Comparison of ENCODE assay signal across 22 cellular contexts in the genomic region with DNA sequence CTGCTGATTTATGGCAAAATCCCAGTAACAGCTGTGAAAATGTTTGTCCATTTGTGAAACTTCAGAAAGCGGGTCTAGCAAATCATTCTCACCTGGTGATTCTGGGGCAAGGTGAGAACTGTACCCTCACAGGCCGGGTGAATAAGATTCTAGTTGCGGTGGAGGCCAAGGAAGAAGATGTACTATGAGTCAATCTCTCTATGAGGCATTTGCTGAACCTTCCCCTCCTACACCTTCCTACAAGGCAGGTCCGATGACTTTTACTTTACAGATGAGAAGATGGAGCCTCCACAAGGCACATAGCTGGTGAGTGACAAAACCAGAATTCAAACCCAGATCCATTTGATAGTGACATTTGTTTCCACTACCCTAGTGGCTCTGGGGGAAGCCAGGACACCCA.
DNase-seq lines count a peak whose midpoint lies in the region; ATAC-seq lines count a peak whose summit lies in the region.
"Had no signal": no experiment of that assay in that cellular context is flagged by ENCODE, and none has a peak within 500 bp of the region (broad histone marks: within the 10 kb centered on the region; RNA-seq: fewer than 3 reads in every experiment).

No MANE protein-coding gene starts in this region.

- no peak for DNase-seq in activated naive CD8-positive, alpha-beta T cell treated with anti-CD3 and anti-CD28 coated beads for 36 hours
- peak; percentile 41 to 48 for DNase-seq in activated T-cell treated with anti-CD3 and anti-CD28 coated beads, Interleukin-2, amount 50 U/mL, for 72 hours
- DNase-seq in memory B cell (ENCODE audit: low spot score in 2 of 2) = no peak
- DNase-seq in SKM-1 (lab: John Stamatoyannopoulos, UW; ENCODE audit: unreplicated experiment) = no peak
- DNase-seq in NCI-H1092 (lab: John Stamatoyannopoulos, UW) = no peak
- no peak for DNase-seq in SJCRH30
- DNase-seq: anterior cingulate cortex; caudate nucleus; CD8-positive, alpha-beta memory T cell; hypothalamus; lower lobe of right lung; NCI-H1105; NCI-H2107; NCI-H510A; NK-92 treated with Interleukin-12 subunit alpha and Interleukin-12 subunit beta, amount 100 ng/mL, for 24 hours; retina; upper lobe of right lung had no signal

- no peaks in the 10 kb centered on the region for H3K27me3 Mint-ChIP-seq in activated naive CD8-positive, alpha-beta T cell
- H3K27me3 Mint-ChIP-seq in activated naive CD8-positive, alpha-beta T cell treated with anti-CD3 and anti-CD28 coated beads for 36 hours = no peaks in the 10 kb centered on the region
- H3K27me3 Mint-ChIP-seq in activated T-cell treated with anti-CD3 and anti-CD28 coated beads, Interleukin-2, amount 50 U/mL, for 72 hours (ENCODE audit: low read depth) = no peaks in the 10 kb centered on the region
- H3K27me3 Mint-ChIP-seq in memory B cell = no peaks in the 10 kb centered on the region
- no peaks in the 10 kb centered on the region for H3K27me3 Mint-ChIP-seq in stimulated activated naive CD8-positive, alpha-beta T cell treated with anti-CD3 and anti-CD28 coated beads, Interleukin-15, Interleukin-2, amounts not matched to agents 100 ng/mL and 50 ng/mL, for 24 hours
- H3K27me3 Mint-ChIP-seq: CD8-positive, alpha-beta memory T cell had no signal

- no peaks in the 10 kb centered on the region for H3K4me1 ChIP-seq in SJCRH30
- H3K4me1 ChIP-seq: upper lobe of right lung had no signal

- H3K4me1 Mint-ChIP-seq in activated naive CD8-positive, alpha-beta T cell (ENCODE audit: low read depth) = peaks cover 18% of the 10 kb centered on the region
- H3K4me1 Mint-ChIP-seq in activated naive CD8-positive, alpha-beta T cell treated with anti-CD3 and anti-CD28 coated beads for 36 hours = peaks cover 14% of the 10 kb centered on the region
- H3K4me1 Mint-ChIP-seq in activated T-cell treated with anti-CD3 and anti-CD28 coated beads, Interleukin-2, amount 50 U/mL, for 72 hours (ENCODE audit: low read depth) = peaks cover 22% of the 10 kb centered on the region
- peaks cover 9% of the 10 kb centered on the region for H3K4me1 Mint-ChIP-seq in memory B cell
- peaks cover 24% of the 10 kb centered on the region for H3K4me1 Mint-ChIP-seq in stimulated activated naive CD8-positive, alpha-beta T cell treated with anti-CD3 and anti-CD28 coated beads, Interleukin-15, Interleukin-2, amounts not matched to agents 100 ng/mL and 50 ng/mL, for 24 hours (ENCODE audit: low read depth)

- no peaks in the 10 kb centered on the region for H3K27me3 ChIP-seq in SJCRH30
- H3K27me3 ChIP-seq: upper lobe of right lung had no signal

- peaks cover 9% of the 10 kb centered on the region for H3K36me3 Mint-ChIP-seq in activated naive CD8-positive, alpha-beta T cell
- H3K36me3 Mint-ChIP-seq in activated naive CD8-positive, alpha-beta T cell treated with anti-CD3 and anti-CD28 coated beads for 36 hours = peaks cover 26% of the 10 kb centered on the region
- H3K36me3 Mint-ChIP-seq in activated T-cell treated with anti-CD3 and anti-CD28 coated beads, Interleukin-2, amount 50 U/mL, for 72 hours (ENCODE audit: insufficient read depth in 2 of 2) = peaks cover 7 to 9% of the 10 kb centered on the region in 2 donors
- peaks cover 9% of the 10 kb centered on the region for H3K36me3 Mint-ChIP-seq in memory B cell
- H3K36me3 Mint-ChIP-seq in stimulated activated naive CD8-positive, alpha-beta T cell treated with anti-CD3 and anti-CD28 coated beads, Interleukin-15, Interleukin-2, amounts not matched to agents 100 ng/mL and 50 ng/mL, for 24 hours (ENCODE audit: low read depth) = peaks cover 61% of the 10 kb centered on the region

- peak overlapping the region; percentile 12 for H3K4me3 Mint-ChIP-seq in activated naive CD8-positive, alpha-beta T cell
- H3K4me3 Mint-ChIP-seq in activated naive CD8-positive, alpha-beta T cell treated with anti-CD3 and anti-CD28 coated beads for 36 hours = no peak overlapping the region
- no peak overlapping the region for H3K4me3 Mint-ChIP-seq in activated T-cell treated with anti-CD3 and anti-CD28 coated beads, Interleukin-2, amount 50 U/mL, for 72 hours
- no peak overlapping the region for H3K4me3 Mint-ChIP-seq in memory B cell
- no peak overlapping the region for H3K4me3 Mint-ChIP-seq in stimulated activated naive CD8-positive, alpha-beta T cell treated with anti-CD3 and anti-CD28 coated beads, Interleukin-15, Interleukin-2, amounts not matched to agents 100 ng/mL and 50 ng/mL, for 24 hours
- H3K4me3 Mint-ChIP-seq: CD8-positive, alpha-beta memory T cell had no signal

- 0 out of 2 replicates have a peak, but pooled peaks cover 3% of the 10 kb centered on the region for H3K9me3 ChIP-seq in SJCRH30 (replicated peaks)
- H3K9me3 ChIP-seq: lower lobe of right lung, upper lobe of right lung had no signal

- H3K27ac ChIP-seq in SJCRH30 = no peak overlapping the region
- H3K27ac ChIP-seq: epithelial cell of prostate, lower lobe of right lung, SK-N-MC, upper lobe of right lung had no signal

- H3K4me3 ChIP-seq in SJCRH30 = no peak overlapping the region
- H3K4me3 ChIP-seq: GM12878, lower lobe of right lung, SK-N-MC, upper lobe of right lung had no signal

- H3K27ac Mint-ChIP-seq in activated naive CD8-positive, alpha-beta T cell = peak overlapping the region; percentile 72
- no peak overlapping the region for H3K27ac Mint-ChIP-seq in activated naive CD8-positive, alpha-beta T cell treated with anti-CD3 and anti-CD28 coated beads for 36 hours
- peak overlapping the region; percentile 71 for H3K27ac Mint-ChIP-seq in activated T-cell treated with anti-CD3 and anti-CD28 coated beads, Interleukin-2, amount 50 U/mL, for 72 hours
- peak overlapping the region; percentile 58 for H3K27ac Mint-ChIP-seq in memory B cell
- H3K27ac Mint-ChIP-seq in stimulated activated naive CD8-positive, alpha-beta T cell treated with anti-CD3 and anti-CD28 coated beads, Interleukin-15, Interleukin-2, amounts not matched to agents 100 ng/mL and 50 ng/mL, for 24 hours = peak overlapping the region; percentile 81

- ATAC-seq in activated T-cell treated with anti-CD3 and anti-CD28 coated beads, Interleukin-2, amount 50 U/mL, for 72 hours (replicated peaks in 1 of 2) = peak; percentile 95
- ATAC-seq in memory B cell (ENCODE audit: low read depth) = no peak
- ATAC-seq: lower lobe of right lung, upper lobe of right lung had no signal

- peaks cover 10% of the 10 kb centered on the region for H3K36me3 ChIP-seq in SJCRH30
- H3K36me3 ChIP-seq: lower lobe of right lung, upper lobe of right lung had no signal

- no peaks in the 10 kb centered on the region for H3K9me3 Mint-ChIP-seq in activated naive CD8-positive, alpha-beta T cell (ENCODE audit: low read depth)
- no peaks in the 10 kb centered on the region for H3K9me3 Mint-ChIP-seq in activated naive CD8-positive, alpha-beta T cell treated with anti-CD3 and anti-CD28 coated beads for 36 hours
- H3K9me3 Mint-ChIP-seq in activated T-cell treated with anti-CD3 and anti-CD28 coated beads, Interleukin-2, amount 50 U/mL, for 72 hours = peaks cover 2 to 5% of the 10 kb centered on the region in 2 donors
- H3K9me3 Mint-ChIP-seq in memory B cell = peaks cover 2% of the 10 kb centered on the region
- H3K9me3 Mint-ChIP-seq in stimulated activated naive CD8-positive, alpha-beta T cell treated with anti-CD3 and anti-CD28 coated beads, Interleukin-15, Interleukin-2, amounts not matched to agents 100 ng/mL and 50 ng/mL, for 24 hours = no peaks in the 10 kb centered on the region
- H3K9me3 Mint-ChIP-seq: CD8-positive, alpha-beta memory T cell had no signal

Comparison
In these comparisons a context has a peak if more than half of its experiments do, and no peak if none do; other contexts are left out.
1. DNase-seq: peak in activated T-cell treated with anti-CD3 and anti-CD28 coated beads, Interleukin-2, amount 50 U/mL, for 72 hours (2 of 2); none in activated naive CD8-positive, alpha-beta T cell treated with anti-CD3 and anti-CD28 coated beads for 36 hours (single experiment), memory B cell (0 of 2), SKM-1 (single experiment), NCI-H1092 (single experiment) and SJCRH30 (0 of 2).